Comparison of ENCODE assay signal across 23 cellular contexts in the genomic region with DNA sequence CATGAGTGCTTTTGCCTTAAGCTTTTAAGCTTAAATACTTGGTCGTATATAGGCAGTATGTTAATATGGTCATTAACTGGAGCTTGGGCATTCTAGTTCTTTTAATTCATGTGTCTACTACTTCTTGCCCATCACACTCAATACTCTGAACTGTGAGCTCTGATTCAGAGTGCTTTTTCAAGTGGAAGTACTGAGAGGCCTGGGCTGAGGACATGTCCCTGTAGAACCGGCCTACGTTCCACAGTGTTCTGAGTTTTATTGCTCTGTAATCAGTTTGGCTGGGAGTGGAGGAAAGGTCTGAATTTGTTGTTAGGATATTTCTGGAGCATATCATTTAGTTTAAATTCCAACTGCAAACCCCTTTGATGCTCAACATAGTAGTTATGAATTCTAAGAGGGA.
DNase-seq lines count a peak whose midpoint lies in the region; ATAC-seq and TF ChIP-seq lines count a peak whose summit lies in the region.
"Had no signal": no experiment of that assay in that cellular context is flagged by ENCODE, and none has a peak within 500 bp of the region (broad histone marks: within the 10 kb centered on the region; RNA-seq: fewer than 3 reads in every experiment).

No MANE protein-coding gene starts in this region.

- H3K27me3 Mint-ChIP-seq in activated CD4-positive, alpha-beta memory T cell treated with anti-CD3 and anti-CD28 coated beads for 36 hours: no peaks in the 10 kb centered on the region
- H3K27me3 Mint-ChIP-seq: CD4-positive, alpha-beta memory T cell; CD4-positive, CD25-positive, alpha-beta regulatory T cell; CD8-positive, alpha-beta memory T cell had no signal

- peaks cover 9% of the 10 kb centered on the region for H3K9me3 Mint-ChIP-seq in activated CD4-positive, alpha-beta memory T cell treated with anti-CD3 and anti-CD28 coated beads for 36 hours

- no peak for DNase-seq in Right ventricle myocardium inferior (ENCODE audit: missing footprints)
- DNase-seq in heart right ventricle: no peak
- DNase-seq in left ventricle myocardium superior: no peak
- no peak for DNase-seq in left cardiac atrium
- DNase-seq in activated CD4-positive, alpha-beta memory T cell treated with anti-CD3 and anti-CD28 coated beads for 36 hours: no peak
- DNase-seq: 8988T; ACHN; BE2C; C1 segment of cervical spinal cord; CD4-positive, alpha-beta memory T cell; CD4-positive, CD25-positive, alpha-beta regulatory T cell; CD8-positive, alpha-beta memory T cell; COR-L47; DMS 273 treated with DMSO at 0.1 percent for 48 hours; DMS153; DMS53; DMS79; DND-41; EL; GDM1 had no signal

- peaks cover 0 to 21% (median 0%) of the 10 kb centered on the region in 11 donors for H3K9me3 ChIP-seq in heart right ventricle
- H3K9me3 ChIP-seq: BE2C had no signal

- no peaks in the 10 kb centered on the region for H3K36me3 ChIP-seq in heart right ventricle
- H3K36me3 ChIP-seq: BE2C, BLaER1 had no signal

- H3K27me3 ChIP-seq in heart right ventricle: no peaks in the 10 kb centered on the region
- H3K27me3 ChIP-seq: BE2C, BLaER1 had no signal

- H3K27ac ChIP-seq in heart right ventricle: no peak overlapping the region
- H3K27ac ChIP-seq: BLaER1 had no signal

- no peaks in the 10 kb centered on the region for H3K4me1 ChIP-seq in heart right ventricle
- H3K4me1 ChIP-seq: BE2C, BLaER1 had no signal

- ATAC-seq in Right ventricle myocardium inferior (peak; percentile 62), heart right ventricle (no peak), left ventricle myocardium superior (peak; percentile 27), left cardiac atrium (no peak)
- ATAC-seq: GM12878 had no signal

- no peak for TF ChIP-seq CTCF in heart right ventricle (IDR thresholded peaks at IDR 0.05)

- H3K36me3 Mint-ChIP-seq in activated CD4-positive, alpha-beta memory T cell treated with anti-CD3 and anti-CD28 coated beads for 36 hours: no peaks in the 10 kb centered on the region
- H3K36me3 Mint-ChIP-seq: CD14-positive monocyte; CD4-positive, alpha-beta memory T cell; CD4-positive, CD25-positive, alpha-beta regulatory T cell; CD8-positive, alpha-beta memory T cell had no signal

- no peak overlapping the region for H3K4me3 ChIP-seq in heart right ventricle
- H3K4me3 ChIP-seq: BLaER1, GM12878 had no signal

- H3K4me3 Mint-ChIP-seq in activated CD4-positive, alpha-beta memory T cell treated with anti-CD3 and anti-CD28 coated beads for 36 hours: no peak overlapping the region
- H3K4me3 Mint-ChIP-seq: CD14-positive monocyte; CD4-positive, alpha-beta memory T cell; CD4-positive, CD25-positive, alpha-beta regulatory T cell; CD8-positive, alpha-beta memory T cell had no signal

- 67 to 85% methylated on average over 3 of the region's 3 CpGs for whole genome bisulfite sequencing in heart right ventricle, 2 donors

- H3K4me1 Mint-ChIP-seq in activated CD4-positive, alpha-beta memory T cell treated with anti-CD3 and anti-CD28 coated beads for 36 hours (ENCODE audit: low read depth): no peaks in the 10 kb centered on the region
- H3K4me1 Mint-ChIP-seq: CD14-positive monocyte; CD4-positive, alpha-beta memory T cell; CD4-positive, CD25-positive, alpha-beta regulatory T cell; CD8-positive, alpha-beta memory T cell had no signal

- no peak overlapping the region for H3K27ac Mint-ChIP-seq in activated CD4-positive, alpha-beta memory T cell treated with anti-CD3 and anti-CD28 coated beads for 36 hours
- H3K27ac Mint-ChIP-seq: CD14-positive monocyte; CD4-positive, alpha-beta memory T cell; CD4-positive, CD25-positive, alpha-beta regulatory T cell; CD8-positive, alpha-beta memory T cell had no signal

- POLR2A ChIA-PET in activated CD4-positive, alpha-beta memory T cell treated with anti-CD3 and anti-CD28 coated beads for 36 hours (lab: Charles Lee): no interaction called here

- intact Hi-C loops in Right ventricle myocardium inferior (cut with DNase I) (no loop called here), heart right ventricle (cut with DNase I) (no loop called here), left ventricle myocardium superior (cut with micrococcal nuclease) (no loop called here), left cardiac atrium (cut with DNase I) (no loop called here)
- intact Hi-C loops in activated CD4-positive, alpha-beta memory T cell treated with anti-CD3 and anti-CD28 coated beads for 36 hours (cut with micrococcal nuclease): no loop called here

- CTCF ChIA-PET in activated CD4-positive, alpha-beta memory T cell treated with anti-CD3 and anti-CD28 coated beads for 36 hours (lab: Charles Lee): no interaction called here

Comparison
In these comparisons a context has a peak if more than half of its experiments do, and no peak if none do; other contexts are left out.
1. ATAC-seq: peak in Right ventricle myocardium inferior (single experiment) and left ventricle myocardium superior (single experiment); none in heart right ventricle (0 of 8) and left cardiac atrium (0 of 2).